Comparison of ENCODE assay signal across 32 cellular contexts in the genomic region with DNA sequence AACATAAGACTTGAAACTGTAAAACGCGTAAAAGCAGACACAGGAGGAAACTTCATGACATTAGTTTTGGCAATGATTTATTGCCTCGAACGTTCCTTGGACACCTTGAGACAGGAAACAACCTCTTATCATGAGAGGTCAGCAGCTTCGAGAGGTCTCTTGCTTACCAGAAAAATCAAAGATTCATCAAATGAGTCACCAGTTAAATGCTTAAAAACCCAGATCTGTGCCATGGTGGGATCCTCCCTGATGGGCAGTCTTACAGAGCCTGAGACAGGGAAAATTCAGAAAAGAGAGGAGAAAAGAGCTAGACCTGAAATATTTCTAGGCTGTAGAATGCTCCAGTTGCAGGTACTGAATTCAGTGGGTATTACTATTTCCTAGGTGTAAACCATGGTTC.
"Had no signal": no experiment of that assay in that cellular context is flagged by ENCODE, and none has a peak within 500 bp of the region (broad histone marks: within the 10 kb centered on the region; RNA-seq: fewer than 3 reads in every experiment).

No MANE protein-coding gene starts in this region.

- H3K4me3 ChIP-seq: ascending aorta, cardiac muscle cell had no signal

- H3K36me3 Mint-ChIP-seq: activated CD4-positive, alpha-beta memory T cell treated with anti-CD3 and anti-CD28 coated beads for 36 hours; activated naive CD4-positive, alpha-beta T cell treated with anti-CD3 and anti-CD28 coated beads, Interleukin-2, amount 10 ng/mL, durations not matched to agents 7 days and 5 days; activated naive CD4-positive, alpha-beta T cell treated with anti-CD3 and anti-CD28 coated beads, Interleukin-2, amount 50 U/mL, for 24 hours; activated naive CD8-positive, alpha-beta T cell; activated naive CD8-positive, alpha-beta T cell treated with anti-CD3 and anti-CD28 coated beads, Interleukin-2, amount 10 ng/mL, durations not matched to agents 7 days and 5 days; brain; T-cell had no signal

- DNase-seq: activated B cell treated with CpG ODN at 0.5 μM for 24 hours; activated CD4-positive, alpha-beta memory T cell treated with anti-CD3 and anti-CD28 coated beads for 36 hours; activated CD4-positive, alpha-beta T cell treated with anti-CD3 and anti-CD28 coated beads for 4 hours; activated CD4-positive, alpha-beta T cell treated with anti-CD3 and anti-CD28 coated beads, Interleukin-2, amount 10 ng/mL, durations not matched to agents 24 days and 14 days; activated CD4-positive, alpha-beta T cell treated with anti-CD3 and anti-CD28 coated beads, Interleukin-2, amount 50 U/mL, for 1 hour; activated CD4-positive, alpha-beta T cell treated with anti-CD3 and anti-CD28 coated beads, Interleukin-2, amount 50 U/mL, for 4 hours; activated CD4-positive, CD25-positive, alpha-beta regulatory T cell treated with anti-CD3 and anti-CD28 coated beads, Interleukin-2, amount 50 U/mL, for 72 hours; activated CD8-positive, alpha-beta memory T cell treated with anti-CD3 and anti-CD28 coated beads, Interleukin-2, amount 50 U/mL, for 48 hours; activated CD8-positive, alpha-beta T cell treated with anti-CD3 and anti-CD28 coated beads for 36 hours; activated effector memory CD4-positive, alpha-beta T cell treated with Interleukin-2 at 50 U/mL for 16 hours; activated gamma-delta T cell; activated naive CD4-positive, alpha-beta T cell treated with anti-CD3 and anti-CD28 coated beads, Interleukin-2, amount 10 ng/mL, durations not matched to agents 7 days and 5 days; activated naive CD4-positive, alpha-beta T cell treated with Interleukin-2 at 50 U/mL for 16 hours; activated naive CD8-positive, alpha-beta T cell treated with anti-CD3 and anti-CD28 coated beads, Interleukin-2, amount 10 ng/mL, durations not matched to agents 7 days and 5 days; activated naive CD8-positive, alpha-beta T cell treated with anti-CD3 and anti-CD28 coated beads, Interleukin-2, amount 50 U/mL, for 24 hours; activated T-cell treated with anti-CD3 and anti-CD28 coated beads, Interleukin-2, amount 50 U/mL, for 24 hours; activated T-cell treated with anti-CD3 and anti-CD28 coated beads, Interleukin-2, amount 50 U/mL, for 48 hours; amygdala; anterior cingulate cortex; caudate nucleus; cerebellar nuclear complex; T-cell; T-helper 17 cell; T-helper 9 cell had no signal

- H3K27me3 Mint-ChIP-seq: activated B cell treated with CpG ODN at 0.5 μM for 24 hours; activated CD4-positive, alpha-beta memory T cell treated with anti-CD3 and anti-CD28 coated beads for 36 hours; activated CD4-positive, alpha-beta T cell treated with anti-CD3 and anti-CD28 coated beads, Interleukin-2, amount 10 ng/mL, durations not matched to agents 24 days and 14 days; activated CD8-positive, alpha-beta T cell treated with anti-CD3 and anti-CD28 coated beads for 36 hours; activated naive CD4-positive, alpha-beta T cell treated with anti-CD3 and anti-CD28 coated beads, Interleukin-2, amount 10 ng/mL, durations not matched to agents 7 days and 5 days; activated naive CD4-positive, alpha-beta T cell treated with anti-CD3 and anti-CD28 coated beads, Interleukin-2, amount 50 U/mL, for 24 hours; activated naive CD8-positive, alpha-beta T cell; activated naive CD8-positive, alpha-beta T cell treated with anti-CD3 and anti-CD28 coated beads, Interleukin-2, amount 10 ng/mL, durations not matched to agents 7 days and 5 days; activated naive CD8-positive, alpha-beta T cell treated with anti-CD3 and anti-CD28 coated beads, Interleukin-2, amount 50 U/mL, for 24 hours; activated T-cell treated with anti-CD3 and anti-CD28 coated beads, Interleukin-2, amount 50 U/mL, for 24 hours; brain; central memory CD8-positive, alpha-beta T cell; T-cell; T-helper 17 cell had no signal

- H3K4me1 ChIP-seq: ascending aorta had no signal

- H3K4me3 Mint-ChIP-seq: activated B cell treated with CpG ODN at 0.5 μM for 24 hours; activated CD4-positive, alpha-beta memory T cell treated with anti-CD3 and anti-CD28 coated beads for 36 hours; activated CD4-positive, alpha-beta T cell treated with anti-CD3 and anti-CD28 coated beads, Interleukin-2, amount 10 ng/mL, durations not matched to agents 24 days and 14 days; activated CD8-positive, alpha-beta T cell treated with anti-CD3 and anti-CD28 coated beads for 36 hours; activated naive CD4-positive, alpha-beta T cell treated with anti-CD3 and anti-CD28 coated beads, Interleukin-2, amount 10 ng/mL, durations not matched to agents 7 days and 5 days; activated naive CD4-positive, alpha-beta T cell treated with anti-CD3 and anti-CD28 coated beads, Interleukin-2, amount 50 U/mL, for 24 hours; activated naive CD8-positive, alpha-beta T cell; activated naive CD8-positive, alpha-beta T cell treated with anti-CD3 and anti-CD28 coated beads, Interleukin-2, amount 10 ng/mL, durations not matched to agents 7 days and 5 days; activated naive CD8-positive, alpha-beta T cell treated with anti-CD3 and anti-CD28 coated beads, Interleukin-2, amount 50 U/mL, for 24 hours; activated T-cell treated with anti-CD3 and anti-CD28 coated beads, Interleukin-2, amount 50 U/mL, for 24 hours; brain; central memory CD8-positive, alpha-beta T cell; T-cell; T-helper 17 cell had no signal

- H3K9me3 ChIP-seq: ascending aorta had no signal

- H3K36me3 ChIP-seq: ascending aorta, cardiac muscle cell had no signal

- H3K9me3 Mint-ChIP-seq: activated CD4-positive, alpha-beta T cell treated with anti-CD3 and anti-CD28 coated beads, Interleukin-2, amount 10 ng/mL, durations not matched to agents 24 days and 14 days; activated CD8-positive, alpha-beta T cell treated with anti-CD3 and anti-CD28 coated beads for 36 hours; activated naive CD4-positive, alpha-beta T cell treated with anti-CD3 and anti-CD28 coated beads, Interleukin-2, amount 50 U/mL, for 24 hours had no signal

- H3K27ac Mint-ChIP-seq: activated B cell treated with CpG ODN at 0.5 μM for 24 hours; activated CD4-positive, alpha-beta memory T cell treated with anti-CD3 and anti-CD28 coated beads for 36 hours; activated CD4-positive, alpha-beta T cell treated with anti-CD3 and anti-CD28 coated beads, Interleukin-2, amount 10 ng/mL, durations not matched to agents 24 days and 14 days; activated CD8-positive, alpha-beta T cell treated with anti-CD3 and anti-CD28 coated beads for 36 hours; activated naive CD4-positive, alpha-beta T cell treated with anti-CD3 and anti-CD28 coated beads, Interleukin-2, amount 10 ng/mL, durations not matched to agents 7 days and 5 days; activated naive CD4-positive, alpha-beta T cell treated with anti-CD3 and anti-CD28 coated beads, Interleukin-2, amount 50 U/mL, for 24 hours; activated naive CD8-positive, alpha-beta T cell; activated naive CD8-positive, alpha-beta T cell treated with anti-CD3 and anti-CD28 coated beads, Interleukin-2, amount 10 ng/mL, durations not matched to agents 7 days and 5 days; activated naive CD8-positive, alpha-beta T cell treated with anti-CD3 and anti-CD28 coated beads, Interleukin-2, amount 50 U/mL, for 24 hours; activated T-cell treated with anti-CD3 and anti-CD28 coated beads, Interleukin-2, amount 50 U/mL, for 24 hours; activated T-helper 2 cell treated with anti-CD3 and anti-CD28 coated beads, Interferon-gamma antibody, Interleukin-2, Interleukin-4, amounts not matched to agents 10 μg/mL and 5 μg/mL and 100 μg/mL, durations not matched to agents 14 hours and 24 hours and 36 hours; brain; T-cell; T-helper 17 cell had no signal

- H3K4me1 Mint-ChIP-seq: activated B cell treated with CpG ODN at 0.5 μM for 24 hours; activated CD4-positive, alpha-beta T cell treated with anti-CD3 and anti-CD28 coated beads, Interleukin-2, amount 10 ng/mL, durations not matched to agents 24 days and 14 days; activated naive CD4-positive, alpha-beta T cell treated with anti-CD3 and anti-CD28 coated beads, Interleukin-2, amount 10 ng/mL, durations not matched to agents 7 days and 5 days; activated naive CD4-positive, alpha-beta T cell treated with anti-CD3 and anti-CD28 coated beads, Interleukin-2, amount 50 U/mL, for 24 hours; activated naive CD8-positive, alpha-beta T cell treated with anti-CD3 and anti-CD28 coated beads, Interleukin-2, amount 10 ng/mL, durations not matched to agents 7 days and 5 days; activated naive CD8-positive, alpha-beta T cell treated with anti-CD3 and anti-CD28 coated beads, Interleukin-2, amount 50 U/mL, for 24 hours; central memory CD8-positive, alpha-beta T cell; T-cell; T-helper 17 cell had no signal

- ATAC-seq: activated CD8-positive, alpha-beta T cell treated with anti-CD3 and anti-CD28 coated beads for 36 hours; activated naive CD8-positive, alpha-beta T cell treated with anti-CD3 and anti-CD28 coated beads, Interleukin-2, amount 50 U/mL, for 24 hours; T-cell; T-helper 17 cell had no signal

- H3K27me3 ChIP-seq: ascending aorta, cardiac muscle cell had no signal

- H3K27ac ChIP-seq: ascending aorta, cardiac muscle cell, VCaP had no signal
